In genomic region chr1:223209992-223210785, GRCh38 we compare ENCODE assay signal across 33 cellular contexts.
"Had no signal": no experiment of that assay in that cellular context is flagged by ENCODE, and none has a peak within 500 bp of the region (broad histone marks: within the 10 kb centered on the region; RNA-seq: fewer than 3 reads in every experiment).

No MANE protein-coding gene starts in this region.

- DNase-seq: activated B cell treated with CpG ODN at 0.5 μM for 24 hours; activated CD4-positive, alpha-beta memory T cell treated with anti-CD3 and anti-CD28 coated beads for 36 hours; activated CD4-positive, alpha-beta T cell treated with anti-CD3 and anti-CD28 coated beads, Interleukin-2, amount 10 ng/mL, durations not matched to agents 24 days and 14 days; activated CD8-positive, alpha-beta memory T cell treated with anti-CD3 and anti-CD28 coated beads, Interleukin-2, amount 10 ng/mL, durations not matched to agents 7 days and 5 days; activated CD8-positive, alpha-beta memory T cell treated with anti-CD3 and anti-CD28 coated beads, Interleukin-2, amount 50 U/mL, for 4 hours; activated CD8-positive, alpha-beta T cell treated with anti-CD3 and anti-CD28 coated beads, Interleukin-2, amount 10 ng/mL, durations not matched to agents 7 days and 5 days; activated effector memory CD4-positive, alpha-beta T cell treated with anti-CD3 and anti-CD28 coated beads, Interleukin-2, amount 50 U/mL, for 16 hours; activated naive CD4-positive, alpha-beta T cell treated with anti-CD3 and anti-CD28 coated beads for 36 hours; activated naive CD8-positive, alpha-beta T cell treated with anti-CD3 and anti-CD28 coated beads for 36 hours; activated naive CD8-positive, alpha-beta T cell treated with anti-CD3 and anti-CD28 coated beads, Interleukin-2, amount 50 U/mL, for 24 hours; activated T-cell treated with anti-CD3 and anti-CD28 coated beads, Interleukin-2, amount 50 U/mL, for 1 hour; activated T-cell treated with anti-CD3 and anti-CD28 coated beads, Interleukin-2, amount 50 U/mL, for 48 hours; adrenal gland; amygdala; aorta; central memory CD4-positive, alpha-beta T cell; cerebellar nuclear complex; colonic mucosa; dorsolateral prefrontal cortex; effector memory CD4-positive, alpha-beta T cell; endodermal cell; foreskin keratinocyte; gastrocnemius medialis; glutamatergic neuron; heart left ventricle; T-helper 1 cell; T-helper 17 cell; T1000; WERI-Rb-1 had no signal

- H3K4me1 ChIP-seq: adrenal gland, breast epithelium, colonic mucosa, foreskin keratinocyte had no signal

- H3K27ac ChIP-seq: adrenal gland, breast epithelium, cardiac muscle cell, colonic mucosa, dorsolateral prefrontal cortex, esophagus muscularis mucosa, foreskin keratinocyte, gastrocnemius medialis, WERI-Rb-1 had no signal

- ATAC-seq: activated CD4-positive, CD25-positive, alpha-beta regulatory T cell treated with anti-CD3 and anti-CD28 coated beads, Interleukin-2, amount 50 U/mL, for 24 hours; activated CD8-positive, alpha-beta memory T cell treated with anti-CD3 and anti-CD28 coated beads, Interleukin-2, amount 10 ng/mL, durations not matched to agents 7 days and 5 days; activated CD8-positive, alpha-beta T cell treated with anti-CD3 and anti-CD28 coated beads, Interleukin-2, amount 10 ng/mL, durations not matched to agents 7 days and 5 days; activated naive CD8-positive, alpha-beta T cell treated with anti-CD3 and anti-CD28 coated beads, Interleukin-2, amount 50 U/mL, for 24 hours; foreskin keratinocyte; gastrocnemius medialis; heart left ventricle; T-helper 17 cell had no signal

- H3K9me3 ChIP-seq: adrenal gland, breast epithelium, colonic mucosa, esophagus muscularis mucosa, gastrocnemius medialis, heart left ventricle had no signal

- H3K36me3 ChIP-seq: adrenal gland, breast epithelium, cardiac muscle cell, colonic mucosa, esophagus muscularis mucosa, gastrocnemius medialis, heart left ventricle, WERI-Rb-1 had no signal

- H3K4me3 ChIP-seq: adrenal gland, breast epithelium, cardiac muscle cell, colonic mucosa, dorsolateral prefrontal cortex, esophagus muscularis mucosa, gastrocnemius medialis, heart left ventricle had no signal

- H3K27me3 ChIP-seq: adrenal gland, breast epithelium, cardiac muscle cell, colonic mucosa, dorsolateral prefrontal cortex, gastrocnemius medialis, heart left ventricle had no signal
